1 cellular context compared by ENCODE assay signal in the genomic region with DNA sequence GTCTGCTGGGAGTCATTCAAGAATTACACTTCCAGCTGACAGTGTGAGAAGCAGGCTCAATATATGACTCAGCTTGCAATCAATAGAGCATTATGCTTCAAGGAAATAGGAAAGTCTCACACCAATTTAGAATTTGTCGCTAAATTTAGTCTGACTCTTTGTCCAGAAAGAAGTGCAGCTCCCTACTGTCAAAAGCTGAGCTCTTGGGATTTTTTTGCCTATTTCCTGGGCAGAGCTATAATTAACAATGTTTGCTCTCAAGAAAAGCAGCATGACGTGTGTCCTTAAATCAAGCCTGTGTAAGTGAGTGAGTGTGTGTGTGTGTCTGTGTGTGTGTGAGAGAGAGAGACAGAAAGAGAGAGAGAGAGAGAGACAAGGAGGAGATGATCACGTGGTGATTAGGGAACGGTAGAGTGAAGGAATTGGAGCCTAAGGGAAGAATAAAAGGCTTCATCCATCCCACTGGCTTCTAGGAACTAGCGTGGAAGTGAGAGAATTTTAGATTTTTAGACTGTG.
TF ChIP-seq lines count a peak whose summit lies in the region.

No MANE protein-coding gene starts in this region.

TF ChIP-seq in HCT116, 20 proteins besides CTCF, POLR2A, EP300 and RAD21:
- TF ChIP-seq EZH2phosphoT487 (IDR thresholded peaks at IDR 0.05; ENCODE audit: borderline replicate concordance): no peak
- peak; percentile 76 for TF ChIP-seq FOSL1 (IDR thresholded peaks at IDR 0.05; ENCODE audit: low read depth)
- TF ChIP-seq SRF (IDR thresholded peaks at IDR 0.05; ENCODE audit: low read depth): no peak
- peak; percentile 21; the same call in 1 of the 2 replicates for TF ChIP-seq CEBPB (IDR thresholded peaks at IDR 0.05; ENCODE audit: low read depth)
- peak; percentile 64 for TF ChIP-seq JUND (IDR thresholded peaks at IDR 0.05)
- no peak for TF ChIP-seq YY1 (IDR thresholded peaks at IDR 0.05; ENCODE audit: extremely low read depth, insufficient replicate concordance, low read depth, low read length)
- no peak for TF ChIP-seq EGR1 (IDR thresholded peaks at IDR 0.05; ENCODE audit: low read depth)
- TF ChIP-seq ZNF274 (IDR thresholded peaks at IDR 0.05; ENCODE audit: low read depth, low read length): no peak
- no peak for TF ChIP-seq ZFX (IDR thresholded peaks at IDR 0.05)
- no peak for TF ChIP-seq POLR2AphosphoS5 (IDR thresholded peaks at IDR 0.05; ENCODE audit: low read depth, low read length)
- TF ChIP-seq EZH2 (IDR thresholded peaks at IDR 0.05): no peak
- TF ChIP-seq, protein P1, sequence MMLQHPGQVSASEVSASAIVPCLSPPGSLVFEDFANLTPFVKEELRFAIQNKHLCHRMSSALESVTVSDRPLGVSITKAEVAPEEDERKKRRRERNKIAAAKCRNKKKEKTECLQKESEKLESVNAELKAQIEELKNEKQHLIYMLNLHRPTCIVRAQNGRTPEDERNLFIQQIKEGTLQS (IDR thresholded peaks at IDR 0.05): no peak
- peak; percentile 68 for TF ChIP-seq MAX (IDR thresholded peaks at IDR 0.05)
- TF ChIP-seq, protein P2, sequence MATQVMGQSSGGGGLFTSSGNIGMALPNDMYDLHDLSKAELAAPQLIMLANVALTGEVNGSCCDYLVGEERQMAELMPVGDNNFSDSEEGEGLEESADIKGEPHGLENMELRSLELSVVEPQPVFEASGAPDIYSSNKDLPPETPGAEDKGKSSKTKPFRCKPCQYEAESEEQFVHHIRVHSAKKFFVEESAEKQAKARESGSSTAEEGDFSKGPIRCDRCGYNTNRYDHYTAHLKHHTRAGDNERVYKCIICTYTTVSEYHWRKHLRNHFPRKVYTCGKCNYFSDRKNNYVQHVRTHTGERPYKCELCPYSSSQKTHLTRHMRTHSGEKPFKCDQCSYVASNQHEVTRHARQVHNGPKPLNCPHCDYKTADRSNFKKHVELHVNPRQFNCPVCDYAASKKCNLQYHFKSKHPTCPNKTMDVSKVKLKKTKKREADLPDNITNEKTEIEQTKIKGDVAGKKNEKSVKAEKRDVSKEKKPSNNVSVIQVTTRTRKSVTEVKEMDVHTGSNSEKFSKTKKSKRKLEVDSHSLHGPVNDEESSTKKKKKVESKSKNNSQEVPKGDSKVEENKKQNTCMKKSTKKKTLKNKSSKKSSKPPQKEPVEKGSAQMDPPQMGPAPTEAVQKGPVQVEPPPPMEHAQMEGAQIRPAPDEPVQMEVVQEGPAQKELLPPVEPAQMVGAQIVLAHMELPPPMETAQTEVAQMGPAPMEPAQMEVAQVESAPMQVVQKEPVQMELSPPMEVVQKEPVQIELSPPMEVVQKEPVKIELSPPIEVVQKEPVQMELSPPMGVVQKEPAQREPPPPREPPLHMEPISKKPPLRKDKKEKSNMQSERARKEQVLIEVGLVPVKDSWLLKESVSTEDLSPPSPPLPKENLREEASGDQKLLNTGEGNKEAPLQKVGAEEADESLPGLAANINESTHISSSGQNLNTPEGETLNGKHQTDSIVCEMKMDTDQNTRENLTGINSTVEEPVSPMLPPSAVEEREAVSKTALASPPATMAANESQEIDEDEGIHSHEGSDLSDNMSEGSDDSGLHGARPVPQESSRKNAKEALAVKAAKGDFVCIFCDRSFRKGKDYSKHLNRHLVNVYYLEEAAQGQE (IDR thresholded peaks at IDR 0.05; ENCODE audit: low read depth): no peak
- TF ChIP-seq ZBTB33 (IDR thresholded peaks at IDR 0.05; ENCODE audit: extremely low read depth, insufficient replicate concordance, low read length): no peak
- peak; percentile 86; the same call in 1 of the 2 replicates for TF ChIP-seq CBX3 (IDR thresholded peaks at IDR 0.05; ENCODE audit: low read depth)
- TF ChIP-seq TCF7L2 (IDR thresholded peaks at IDR 0.05; ENCODE audit: borderline replicate concordance, extremely low read depth, insufficient read depth, insufficient read length): no peak
- TF ChIP-seq SP1 (IDR thresholded peaks at IDR 0.05; ENCODE audit: low read depth): peak; percentile 56
- no peak for TF ChIP-seq ELF1 (IDR thresholded peaks at IDR 0.05; ENCODE audit: borderline replicate concordance, low read depth)
- TF ChIP-seq SIN3A (IDR thresholded peaks at IDR 0.05; ENCODE audit: low read depth): no peak
